ENCODE assay signal across 18 cellular contexts in the genomic region with DNA sequence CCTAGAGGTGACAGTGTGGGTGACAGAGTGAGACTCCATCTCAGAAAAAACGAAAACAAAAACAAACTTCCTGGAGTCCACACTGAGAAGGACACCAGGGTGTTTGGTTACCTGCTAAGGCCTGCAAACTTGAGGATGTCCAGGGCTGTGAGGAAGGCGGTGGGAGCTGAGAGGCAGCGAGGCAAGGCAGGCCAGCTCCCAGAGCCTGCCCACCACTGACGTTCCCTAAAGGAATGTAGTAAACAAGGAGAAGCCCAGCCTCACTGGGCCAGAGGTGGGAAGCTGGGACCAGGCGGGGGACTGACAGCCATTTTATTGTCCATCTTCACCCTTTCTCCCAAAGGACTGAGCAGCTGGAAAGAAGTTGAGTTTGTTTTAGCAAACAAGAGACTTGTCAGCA. TPM values are rescaled to one million over a fixed set of nuclear protein-coding genes. Genes with fewer than 3 reads are reported as not detected.
DNase-seq lines count a peak whose midpoint lies in the region; ATAC-seq and TF ChIP-seq lines count a peak whose summit lies in the region.
"Had no signal": no experiment of that assay in that cellular context is flagged by ENCODE, and none has a peak within 500 bp of the region (broad histone marks: within the 10 kb centered on the region; RNA-seq: fewer than 3 reads in every experiment).

No MANE protein-coding gene starts in this region.

- no peak overlapping the region for H3K27ac Mint-ChIP-seq in activated CD4-positive, alpha-beta T cell treated with anti-CD3 and anti-CD28 coated beads for 36 hours
- H3K27ac Mint-ChIP-seq: CD8-positive, alpha-beta T cell had no signal

- H3K9me2 ChIP-seq in hepatocyte (replicated peaks; ENCODE audit: insufficient read depth) = no peaks in the 10 kb centered on the region

- H3K36me3 ChIP-seq in hepatocyte (replicated peaks; ENCODE audit: insufficient read depth, low read depth) (no peaks in the 10 kb centered on the region), rectal smooth muscle tissue (ENCODE audit: control insufficient read depth, insufficient read depth, low read length) (no peaks in the 10 kb centered on the region)

- ATAC-seq in GM18511 (IDR thresholded peaks at IDR 0.05; ENCODE audit: unreplicated experiment) = no peak
- no peak for ATAC-seq in left colon
- ATAC-seq in activated CD4-positive, alpha-beta T cell treated with anti-CD3 and anti-CD28 coated beads for 36 hours = no peak
- ATAC-seq: CD8-positive, alpha-beta T cell had no signal

- H3K4me3 ChIP-seq in cardiac fibroblast (replicated peaks in 1 of 2; ENCODE audit: low read depth in 2 of 2, low read length in 2 of 2) = no peak overlapping the region
- H3K4me3 ChIP-seq in hepatocyte = no peak overlapping the region
- no peak overlapping the region for H3K4me3 ChIP-seq in rectal smooth muscle tissue (ENCODE audit: low read length)

- TF ChIP-seq CTCF in cardiac fibroblast (IDR thresholded peaks at IDR 0.05; ENCODE audit: low read depth, low read length) = no peak
- TF ChIP-seq CTCF in hepatocyte (IDR thresholded peaks at IDR 0.05; ENCODE audit: poor library complexity) = no peak
- TF ChIP-seq CTCF in GM10248 (IDR thresholded peaks at IDR 0.05; ENCODE audit: control extremely low read depth, extremely low read depth, low read depth, missing control alignments) = no peak

- H3K27me3 ChIP-seq in hepatocyte (no peaks in the 10 kb centered on the region), rectal smooth muscle tissue (ENCODE audit: control insufficient read depth, insufficient read depth, low read length) (no peaks in the 10 kb centered on the region)

- DNase-seq in EH (ENCODE audit: low read depth) (peak; percentile 65), cardiac fibroblast (ENCODE audit: low read depth in 2 of 2) (peak; percentile 44 to 64), hepatocyte (ENCODE audit: low spot score) (peak; percentile 36), GM10248 (ENCODE audit: extremely low spot score) (no peak), left colon (no peak)
- no peak for DNase-seq in activated CD4-positive, alpha-beta T cell treated with anti-CD3 and anti-CD28 coated beads for 36 hours
- DNase-seq: activated CD4-positive, alpha-beta T cell treated with anti-CD3 and anti-CD28 coated beads, Interleukin-2, amount 50 U/mL, for 48 hours; CD8-positive, alpha-beta T cell; foreskin melanocyte; mammary epithelial cell; NCI-H1694; NCI-H510A; nucleus accumbens; OCI-M1; stimulated activated CD4-positive, alpha-beta T cell treated with anti-CD3 and anti-CD28 coated beads, Interleukin-12 subunit alpha, Interleukin-12 subunit beta, amount 100 ng/mL, for 4 hours had no signal

- H3K9me3 ChIP-seq in hepatocyte (ENCODE audit: low read depth) = no peaks in the 10 kb centered on the region

- intact Hi-C loops in left colon (cut with DNase I, micrococcal nuclease) = no loop called here
- intact Hi-C loops in activated CD4-positive, alpha-beta T cell treated with anti-CD3 and anti-CD28 coated beads for 36 hours (cut with DNase I, micrococcal nuclease) = no loop called here

- peaks cover 14% of the 10 kb centered on the region for H3K4me1 ChIP-seq in hepatocyte (ENCODE audit: insufficient read depth)
- peaks cover 74% of the 10 kb centered on the region for H3K4me1 ChIP-seq in rectal smooth muscle tissue (ENCODE audit: control insufficient read depth, insufficient read depth, low read length)

- H3K79me2 ChIP-seq in hepatocyte = no peaks in the 10 kb centered on the region

- CTCF ChIA-PET in GM10248 (lab: Yijun Ruan, JAX) = interaction anchor here (1.2 to 4.7 kb wide), 3 partner anchors 16 to 29 kb away, joined by 3 to 31 read pairs (median 3); no protein-coding TSS in a partner anchor
- CTCF ChIA-PET in activated CD4-positive, alpha-beta T cell treated with anti-CD3 and anti-CD28 coated beads for 36 hours (lab: Charles Lee) = interaction anchor here (0.6 to 1.5 kb wide), 4 partner anchors 12 to 99 kb away, joined by 3 to 6 read pairs (median 4); no protein-coding TSS in a partner anchor

- 58% methylated on average over 5 of the region's 5 CpGs for WGBS in hepatocyte (ENCODE audit: low lambda C conversion rate, missing lambda C conversion rate)

- H3K36me3 Mint-ChIP-seq in activated CD4-positive, alpha-beta T cell treated with anti-CD3 and anti-CD28 coated beads for 36 hours (ENCODE audit: low read depth) = no peaks in the 10 kb centered on the region
- H3K36me3 Mint-ChIP-seq: CD8-positive, alpha-beta T cell had no signal

- no peak overlapping the region for H3K4me2 ChIP-seq in hepatocyte

- H3K4me3 Mint-ChIP-seq in activated CD4-positive, alpha-beta T cell treated with anti-CD3 and anti-CD28 coated beads for 36 hours = no peak overlapping the region
- H3K4me3 Mint-ChIP-seq: CD8-positive, alpha-beta T cell had no signal

- H3K27me3 Mint-ChIP-seq in activated CD4-positive, alpha-beta T cell treated with anti-CD3 and anti-CD28 coated beads for 36 hours = peaks cover 9% of the 10 kb centered on the region

- no peak overlapping the region for H3K9ac ChIP-seq in rectal smooth muscle tissue (ENCODE audit: low read length)

- H3K9me3 Mint-ChIP-seq in activated CD4-positive, alpha-beta T cell treated with anti-CD3 and anti-CD28 coated beads for 36 hours (ENCODE audit: low read depth) = no peaks in the 10 kb centered on the region
- H3K9me3 Mint-ChIP-seq: CD8-positive, alpha-beta T cell had no signal

- no peak overlapping the region for H2AFZ ChIP-seq in hepatocyte

- POLR2A ChIA-PET in GM10248 (lab: Yijun Ruan, JAX) = no interaction called here
- POLR2A ChIA-PET in activated CD4-positive, alpha-beta T cell treated with anti-CD3 and anti-CD28 coated beads for 36 hours (lab: Charles Lee) = interaction anchor here (0.6 kb wide), 1 partner anchor 17 kb away, joined by 3 read pairs; no protein-coding TSS in a partner anchor

- no peaks in the 10 kb centered on the region for H3K4me1 Mint-ChIP-seq in activated CD4-positive, alpha-beta T cell treated with anti-CD3 and anti-CD28 coated beads for 36 hours

- H3K27ac ChIP-seq in hepatocyte (peak overlapping the region; percentile 55), rectal smooth muscle tissue (ENCODE audit: low read depth, low read length) (peak overlapping the region; percentile 97)

- H4K20me1 ChIP-seq in hepatocyte (ENCODE audit: insufficient read depth, poor library complexity, severe bottlenecking) = no peaks in the 10 kb centered on the region

RNA-seq across cellular contexts. Expression of gene SHISA4, which starts 24.1 kb away (rescaled TPM):
- total RNA-seq in hepatocyte = 9.6 and 10.2 TPM in 2 replicates
- 24.0 and 31.2 TPM in 2 replicates for polyA plus RNA-seq in hepatocyte
- 1 to 10 TPM; 1.7 to 2.6 TPM for total RNA-seq in left colon
- under 1 TPM; 0.14 to 0.26 TPM for total RNA-seq in activated CD4-positive, alpha-beta T cell treated with anti-CD3 and anti-CD28 coated beads for 36 hours
- total RNA-seq: CD8-positive, alpha-beta T cell had no signal

RNA-seq across cellular contexts. Expression of gene LMOD1, which starts 33.5 kb away (rescaled TPM):
- 8.6 and 8.7 TPM in 2 replicates for total RNA-seq in hepatocyte
- polyA plus RNA-seq in hepatocyte = 6.4 and 9.0 TPM in 2 replicates
- 10 to 100 TPM in 1 of 2 donors, 1 to 10 TPM in 1; 9.4 to 58.4 TPM for total RNA-seq in left colon
- not detected for total RNA-seq in activated CD4-positive, alpha-beta T cell treated with anti-CD3 and anti-CD28 coated beads for 36 hours
- total RNA-seq: CD8-positive, alpha-beta T cell; Daoy had no signal
- polyA plus RNA-seq: mammary epithelial cell had no signal

RNA-seq across cellular contexts. Expression of gene TIMM17A, which starts 42.5 kb away (rescaled TPM):
- total RNA-seq in hepatocyte (54.5 and 65.0 TPM in 2 replicates), left colon (10 to 100 TPM; 53.1 to 60.1 TPM)
- 88.3 and 90.1 TPM in 2 replicates for polyA plus RNA-seq in hepatocyte
- 10 to 100 TPM; 51.9 to 70.6 TPM for total RNA-seq in activated CD4-positive, alpha-beta T cell treated with anti-CD3 and anti-CD28 coated beads for 36 hours

Comparison
In these comparisons a context has a peak if more than half of its experiments do, and no peak if none do; other contexts are left out.
1. DNase-seq: peak in EH (single experiment), cardiac fibroblast (2 of 2) and hepatocyte (single experiment); none in GM10248 (single experiment), left colon (0 of 2) and activated CD4-positive, alpha-beta T cell treated with anti-CD3 and anti-CD28 coated beads for 36 hours (single experiment).